ENCODE assay signal across 2 cellular contexts in the genomic region with DNA sequence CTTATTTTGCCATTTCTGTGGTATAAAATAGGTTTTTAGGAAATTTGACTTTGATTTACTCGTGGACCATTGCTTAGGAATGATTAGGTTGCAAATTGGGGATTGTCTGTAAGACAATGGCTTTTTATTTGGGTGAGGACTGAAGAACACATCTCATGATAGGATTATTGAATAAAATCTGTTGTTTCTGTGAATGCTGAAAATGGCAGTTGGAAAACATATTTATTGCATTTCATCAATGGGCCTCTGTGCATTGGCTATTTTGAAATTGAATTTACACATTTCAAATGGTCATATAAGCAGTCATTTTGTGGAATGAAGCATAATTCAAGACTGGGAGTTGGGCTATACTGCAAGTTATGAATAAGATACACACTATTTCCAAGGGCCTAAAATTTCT.
TF ChIP-seq lines count a peak whose summit lies in the region.

No MANE protein-coding gene starts in this region.

TF ChIP-seq in GM23338, 12 proteins besides CTCF, POLR2A, EP300 and RAD21:
- TF ChIP-seq NANOG (IDR thresholded peaks at IDR 0.05; ENCODE audit: borderline replicate concordance) (no peak), CREB1 (CRISPR knock-in tag; IDR thresholded peaks at IDR 0.05; ENCODE audit: low read depth) (no peak), ZNF462 (CRISPR knock-in tag; IDR thresholded peaks at IDR 0.05) (no peak), POLR2AphosphoS5 (IDR thresholded peaks at IDR 0.05; ENCODE audit: low read depth) (no peak), EZH2 (IDR thresholded peaks at IDR 0.05; ENCODE audit: low read depth, unreplicated experiment) (no peak), ZNF114 (CRISPR knock-in tag; IDR thresholded peaks at IDR 0.05) (no peak), ZNF331 (CRISPR knock-in tag; IDR thresholded peaks at IDR 0.05; ENCODE audit: low read depth) (no peak), STAT1 (IDR thresholded peaks at IDR 0.05; ENCODE audit: unreplicated experiment) (no peak), REST (IDR thresholded peaks at IDR 0.05; ENCODE audit: unreplicated experiment) (no peak)

TF ChIP-seq in SK-N-SH, 30 proteins besides CTCF, POLR2A, EP300 and RAD21:
- TF ChIP-seq TAF1 (IDR thresholded peaks at IDR 0.05; ENCODE audit: borderline replicate concordance, low read depth, low read length): no peak
- no peak for TF ChIP-seq RFX5 (IDR thresholded peaks at IDR 0.05; ENCODE audit: low read length)
- no peak for TF ChIP-seq GATA2 (CRISPR knock-in tag; IDR thresholded peaks at IDR 0.05)
- TF ChIP-seq, protein P1, sequence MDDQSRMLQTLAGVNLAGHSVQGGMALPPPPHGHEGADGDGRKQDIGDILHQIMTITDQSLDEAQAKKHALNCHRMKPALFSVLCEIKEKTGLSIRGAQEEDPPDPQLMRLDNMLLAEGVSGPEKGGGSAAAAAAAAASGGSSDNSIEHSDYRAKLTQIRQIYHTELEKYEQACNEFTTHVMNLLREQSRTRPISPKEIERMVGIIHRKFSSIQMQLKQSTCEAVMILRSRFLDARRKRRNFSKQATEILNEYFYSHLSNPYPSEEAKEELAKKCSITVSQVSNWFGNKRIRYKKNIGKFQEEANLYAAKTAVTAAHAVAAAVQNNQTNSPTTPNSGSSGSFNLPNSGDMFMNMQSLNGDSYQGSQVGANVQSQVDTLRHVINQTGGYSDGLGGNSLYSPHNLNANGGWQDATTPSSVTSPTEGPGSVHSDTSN (IDR thresholded peaks at IDR 0.05): no peak
- TF ChIP-seq FOSL2 (IDR thresholded peaks at IDR 0.05; ENCODE audit: borderline replicate concordance, low read depth): no peak
- TF ChIP-seq, protein P2, sequence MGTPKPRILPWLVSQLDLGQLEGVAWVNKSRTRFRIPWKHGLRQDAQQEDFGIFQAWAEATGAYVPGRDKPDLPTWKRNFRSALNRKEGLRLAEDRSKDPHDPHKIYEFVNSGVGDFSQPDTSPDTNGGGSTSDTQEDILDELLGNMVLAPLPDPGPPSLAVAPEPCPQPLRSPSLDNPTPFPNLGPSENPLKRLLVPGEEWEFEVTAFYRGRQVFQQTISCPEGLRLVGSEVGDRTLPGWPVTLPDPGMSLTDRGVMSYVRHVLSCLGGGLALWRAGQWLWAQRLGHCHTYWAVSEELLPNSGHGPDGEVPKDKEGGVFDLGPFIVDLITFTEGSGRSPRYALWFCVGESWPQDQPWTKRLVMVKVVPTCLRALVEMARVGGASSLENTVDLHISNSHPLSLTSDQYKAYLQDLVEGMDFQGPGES (IDR thresholded peaks at IDR 0.05; ENCODE audit: low read depth, low read length): no peak
- no peak for TF ChIP-seq EZH2phosphoT487 (IDR thresholded peaks at IDR 0.05; ENCODE audit: borderline replicate concordance, low read depth)
- no peak for TF ChIP-seq YY1 (IDR thresholded peaks at IDR 0.05; ENCODE audit: low read depth)
- TF ChIP-seq, protein P3, sequence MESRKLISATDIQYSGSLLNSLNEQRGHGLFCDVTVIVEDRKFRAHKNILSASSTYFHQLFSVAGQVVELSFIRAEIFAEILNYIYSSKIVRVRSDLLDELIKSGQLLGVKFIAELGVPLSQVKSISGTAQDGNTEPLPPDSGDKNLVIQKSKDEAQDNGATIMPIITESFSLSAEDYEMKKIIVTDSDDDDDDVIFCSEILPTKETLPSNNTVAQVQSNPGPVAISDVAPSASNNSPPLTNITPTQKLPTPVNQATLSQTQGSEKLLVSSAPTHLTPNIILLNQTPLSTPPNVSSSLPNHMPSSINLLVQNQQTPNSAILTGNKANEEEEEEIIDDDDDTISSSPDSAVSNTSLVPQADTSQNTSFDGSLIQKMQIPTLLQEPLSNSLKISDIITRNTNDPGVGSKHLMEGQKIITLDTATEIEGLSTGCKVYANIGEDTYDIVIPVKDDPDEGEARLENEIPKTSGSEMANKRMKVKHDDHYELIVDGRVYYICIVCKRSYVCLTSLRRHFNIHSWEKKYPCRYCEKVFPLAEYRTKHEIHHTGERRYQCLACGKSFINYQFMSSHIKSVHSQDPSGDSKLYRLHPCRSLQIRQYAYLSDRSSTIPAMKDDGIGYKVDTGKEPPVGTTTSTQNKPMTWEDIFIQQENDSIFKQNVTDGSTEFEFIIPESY (IDR thresholded peaks at IDR 0.05; ENCODE audit: borderline replicate concordance, low read depth): no peak
- TF ChIP-seq NRF1 (IDR thresholded peaks at IDR 0.05; ENCODE audit: low read depth, low read length): no peak
- TF ChIP-seq SIN3A (IDR thresholded peaks at IDR 0.05; ENCODE audit: borderline replicate concordance, low read depth, low read length): no peak
- TF ChIP-seq MEF2A (IDR thresholded peaks at IDR 0.05; ENCODE audit: borderline replicate concordance, low read depth): no peak
